ENCODE assay signal across 21 cellular contexts in genomic region chr10:74379474-74379873, GRCh38.
A peak's percentile ranks its signal among the peaks of the same experiment; 100 is the strongest.
DNase-seq lines count a peak whose midpoint lies in the region; ATAC-seq, FAIRE-seq and TF ChIP-seq lines count a peak whose summit lies in the region.
"Had no signal": no experiment of that assay in that cellular context is flagged by ENCODE, and none has a peak within 500 bp of the region (broad histone marks: within the 10 kb centered on the region; RNA-seq: fewer than 3 reads in every experiment).

No MANE protein-coding gene starts in this region.

- peaks cover 5% of the 10 kb centered on the region for H3K4me1 ChIP-seq in GM12878 (ENCODE audit: control insufficient read depth, insufficient read depth, low read length)
- H3K4me1 ChIP-seq: BE2C had no signal

- RAD21 ChIA-PET in GM12878 (lab: Charles Lee; ENCODE audit: unreplicated experiment) = no interaction called here

- H2AFZ ChIP-seq in GM12878 (ENCODE audit: control insufficient read depth, low read depth, low read length) = no peak overlapping the region
- H2AFZ ChIP-seq: GM23338 had no signal

- no peak overlapping the region for H3K27ac ChIP-seq in GM12878 (ENCODE audit: control insufficient read depth, insufficient read depth)
- H3K27ac ChIP-seq: 22Rv1; BLaER1 treated with 17β-estradiol and CSF1 and Interleukin-3, amounts not matched to agents 10 nM and 100 nM had no signal

- H3K36me3 Mint-ChIP-seq in activated T-cell treated with anti-CD3 and anti-CD28 coated beads, Interleukin-2, amount 50 U/mL, for 24 hours (ENCODE audit: low read depth) = peaks cover 37% of the 10 kb centered on the region
- peaks cover 0 to 5% of the 10 kb centered on the region in 2 donors for H3K36me3 Mint-ChIP-seq in activated T-cell treated with anti-CD3 and anti-CD28 coated beads, Interleukin-2, amount 50 U/mL, for 72 hours (ENCODE audit: insufficient read depth in 2 of 2)
- H3K36me3 Mint-ChIP-seq in stimulated activated memory B cell treated with anti-CD40 and anti-IgM and Interleukin-4, amounts not matched to agents 10 μg/mL and 1 μg/mL and 100 μg/mL, for 72 hours = peaks cover 46% of the 10 kb centered on the region
- peaks cover 11% of the 10 kb centered on the region for H3K36me3 Mint-ChIP-seq in activated CD4-positive, alpha-beta T cell treated with anti-CD3 and anti-CD28 coated beads, Interleukin-2, amount 10 ng/mL, durations not matched to agents 24 days and 14 days (ENCODE audit: low read depth)
- H3K36me3 Mint-ChIP-seq: CD14-positive monocyte had no signal

- H3K9ac ChIP-seq in GM12878 (ENCODE audit: control insufficient read depth, insufficient read depth, low read length) = no peak overlapping the region
- H3K9ac ChIP-seq: BLaER1 treated with 17β-estradiol and CSF1 and Interleukin-3, amounts not matched to agents 10 nM and 100 nM had no signal

- CTCF ChIA-PET in GM12878 (lab: Yijun Ruan, JAX) = interaction anchor here (0.5 to 1.2 kb wide), 2 partner anchors 14 to 217 kb away, joined by 3 read pairs; no protein-coding TSS in a partner anchor

- DNase-seq in activated T-cell treated with anti-CD3 and anti-CD28 coated beads, Interleukin-2, amount 50 U/mL, for 24 hours = no peak
- no peak for DNase-seq in activated T-cell treated with anti-CD3 and anti-CD28 coated beads, Interleukin-2, amount 50 U/mL, for 72 hours
- no peak for DNase-seq in GM12878 (ENCODE audit: low read depth, low spot score)
- no peak for DNase-seq in activated CD4-positive, alpha-beta T cell treated with anti-CD3 and anti-CD28 coated beads, Interleukin-2, amount 10 ng/mL, durations not matched to agents 24 days and 14 days
- no peak for DNase-seq in stimulated activated naive CD8-positive, alpha-beta T cell treated with anti-CD3 and anti-CD28 coated beads, Interleukin-15, amount 100 ng/mL, for 72 hours
- DNase-seq: BE2C; CD4-positive, alpha-beta T cell; CD8-positive, alpha-beta memory T cell; DMS 273 treated with DMSO at 0.1 percent for 48 hours; DMS79; EL; GDM1; H9 had no signal

- BruUV-seq in GM12878 (replicated peaks; lab: Mats Ljungman, UMichigan) = no TSS peak

- no peak for ATAC-seq in activated T-cell treated with anti-CD3 and anti-CD28 coated beads, Interleukin-2, amount 50 U/mL, for 72 hours (replicated peaks in 1 of 2)
- ATAC-seq in GM12878 = peak; percentile 31; the same call in 2 of the 3 replicates
- no peak for ATAC-seq in stimulated activated memory B cell treated with anti-CD40 and anti-IgM and Interleukin-4, amounts not matched to agents 10 μg/mL and 1 μg/mL and 100 μg/mL, for 72 hours
- ATAC-seq in stimulated activated naive CD8-positive, alpha-beta T cell treated with anti-CD3 and anti-CD28 coated beads, Interleukin-15, amount 100 ng/mL, for 72 hours = no peak
- ATAC-seq: GM23338, HCT116 had no signal

- SMC1A ChIA-PET in GM12878 (lab: Charles Lee; ENCODE audit: uncharacterized antibody, unreplicated experiment) = interaction anchor here (0.7 to 1.0 kb wide), 2 partner anchors 13 to 73 kb away, joined by 3 to 6 read pairs; no protein-coding TSS in a partner anchor

- no peaks in the 10 kb centered on the region; a peak in 1 of 4 replicates for H3K36me3 ChIP-seq in GM12878 (ENCODE audit: control insufficient read depth in 2 of 2, insufficient read depth in 2 of 2, low read length in 1 of 2)
- H3K36me3 ChIP-seq: BE2C; BLaER1 treated with 17β-estradiol and CSF1 and Interleukin-3, amounts not matched to agents 10 nM and 100 nM had no signal

- no peak overlapping the region for H3K4me3 ChIP-seq in GM12878
- H3K4me3 ChIP-seq: BLaER1 treated with 17β-estradiol and CSF1 and Interleukin-3, amounts not matched to agents 10 nM and 100 nM; GM23338 had no signal

- no peak for FAIRE-seq in GM12878 (lab: Jason Lieb, UNC)
- FAIRE-seq: A204.1, D721Med had no signal

- no peak overlapping the region for H3K4me2 ChIP-seq in GM12878 (ENCODE audit: control insufficient read depth, insufficient read depth)
- H3K4me2 ChIP-seq: BLaER1 treated with 17β-estradiol and CSF1 and Interleukin-3, amounts not matched to agents 10 nM and 100 nM; GM23338 had no signal

- peaks cover 2% of the 10 kb centered on the region for H3K9me3 ChIP-seq in GM12878 (replicated peaks; ENCODE audit: control insufficient read depth, insufficient read depth, low read length)
- H3K9me3 ChIP-seq: BE2C; BLaER1 treated with 17β-estradiol and CSF1 and Interleukin-3, amounts not matched to agents 10 nM and 100 nM had no signal

- H3K27me3 ChIP-seq in GM12878 (replicated peaks in 1 of 2; ENCODE audit: control insufficient read depth in 2 of 2, insufficient read depth in 2 of 2, low read length in 1 of 2) = no peaks in the 10 kb centered on the region
- H3K27me3 ChIP-seq: BE2C; BLaER1 treated with 17β-estradiol and CSF1 and Interleukin-3, amounts not matched to agents 10 nM and 100 nM had no signal

- in situ Hi-C loops in GM12878 (cut with MboI) = no loop called here

- 53% methylated on average over 3 of the region's 3 CpGs for WGBS in GM12878 (ENCODE audit: insufficient coverage, insufficient replicate concordance, low lambda C conversion rate, missing lambda C conversion rate)

- H3K9me3 Mint-ChIP-seq in activated T-cell treated with anti-CD3 and anti-CD28 coated beads, Interleukin-2, amount 50 U/mL, for 24 hours = no peaks in the 10 kb centered on the region
- H3K9me3 Mint-ChIP-seq in activated T-cell treated with anti-CD3 and anti-CD28 coated beads, Interleukin-2, amount 50 U/mL, for 72 hours = peaks cover 0 to 2% of the 10 kb centered on the region in 2 donors
- peaks cover 7% of the 10 kb centered on the region for H3K9me3 Mint-ChIP-seq in stimulated activated memory B cell treated with anti-CD40 and anti-IgM and Interleukin-4, amounts not matched to agents 10 μg/mL and 1 μg/mL and 100 μg/mL, for 72 hours
- H3K9me3 Mint-ChIP-seq in activated CD4-positive, alpha-beta T cell treated with anti-CD3 and anti-CD28 coated beads, Interleukin-2, amount 10 ng/mL, durations not matched to agents 24 days and 14 days = peaks cover 11% of the 10 kb centered on the region
- H3K9me3 Mint-ChIP-seq in stimulated activated naive CD8-positive, alpha-beta T cell treated with anti-CD3 and anti-CD28 coated beads, Interleukin-15, amount 100 ng/mL, for 72 hours = peaks cover 0 to 7% of the 10 kb centered on the region in 2 donors
- H3K9me3 Mint-ChIP-seq: CD4-positive, alpha-beta T cell; GM23338; H9 had no signal

- no peaks in the 10 kb centered on the region for H3K79me2 ChIP-seq in GM12878 (ENCODE audit: control insufficient read depth, insufficient read depth, low read length)

- intact Hi-C loops in GM12878 (cut with micrococcal nuclease; ENCODE audit: unreplicated experiment) = no loop called here
- intact Hi-C loops in activated CD4-positive, alpha-beta T cell treated with anti-CD3 and anti-CD28 coated beads, Interleukin-2, amount 10 ng/mL, durations not matched to agents 24 days and 14 days (cut with micrococcal nuclease) = no loop called here

- TF ChIP-seq POLR2A in GM12878 (IDR thresholded peaks at IDR 0.05; ENCODE audit: low read depth, low read length) = no peak

- H4K20me1 ChIP-seq in GM12878 (ENCODE audit: control insufficient read depth, insufficient read depth) = no peaks in the 10 kb centered on the region

- no peak for TF ChIP-seq RAD21 in GM12878 (IDR thresholded peaks at IDR 0.05; ENCODE audit: insufficient read depth, low read depth, low read length)

- no peak for TF ChIP-seq CTCF in GM12878 (IDR thresholded peaks at IDR 0.05 in 2 of 3, conservative IDR thresholded peaks at IDR 0.05 in 1 of 3; ENCODE audit: control insufficient read depth in 2 of 3, extremely low read depth in 1 of 3, insufficient read depth in 1 of 3, low read depth in 3 of 3, low read length in 3 of 3)

- TF ChIP-seq EP300 in GM12878 (IDR thresholded peaks at IDR 0.05; ENCODE audit: borderline replicate concordance in 1 of 2, control insufficient read depth in 1 of 2, low read depth in 2 of 2, low read length in 2 of 2) = no peak

- POLR2A ChIA-PET in GM12878 (lab: Charles Lee) = no interaction called here

- H3K27me3 Mint-ChIP-seq in activated T-cell treated with anti-CD3 and anti-CD28 coated beads, Interleukin-2, amount 50 U/mL, for 24 hours = no peaks in the 10 kb centered on the region
- H3K27me3 Mint-ChIP-seq in activated T-cell treated with anti-CD3 and anti-CD28 coated beads, Interleukin-2, amount 50 U/mL, for 72 hours (ENCODE audit: low read depth) = no peaks in the 10 kb centered on the region
- H3K27me3 Mint-ChIP-seq in stimulated activated memory B cell treated with anti-CD40 and anti-IgM and Interleukin-4, amounts not matched to agents 10 μg/mL and 1 μg/mL and 100 μg/mL, for 72 hours = no peaks in the 10 kb centered on the region
- no peaks in the 10 kb centered on the region for H3K27me3 Mint-ChIP-seq in activated CD4-positive, alpha-beta T cell treated with anti-CD3 and anti-CD28 coated beads, Interleukin-2, amount 10 ng/mL, durations not matched to agents 24 days and 14 days
- H3K27me3 Mint-ChIP-seq in stimulated activated naive CD8-positive, alpha-beta T cell treated with anti-CD3 and anti-CD28 coated beads, Interleukin-15, amount 100 ng/mL, for 72 hours = no peaks in the 10 kb centered on the region
- H3K27me3 Mint-ChIP-seq: CD4-positive, alpha-beta T cell; CD8-positive, alpha-beta memory T cell had no signal

- H3K4me1 Mint-ChIP-seq in activated T-cell treated with anti-CD3 and anti-CD28 coated beads, Interleukin-2, amount 50 U/mL, for 24 hours (ENCODE audit: low read depth) = peaks cover 37% of the 10 kb centered on the region
- peaks cover 27% of the 10 kb centered on the region for H3K4me1 Mint-ChIP-seq in activated T-cell treated with anti-CD3 and anti-CD28 coated beads, Interleukin-2, amount 50 U/mL, for 72 hours (ENCODE audit: low read depth)
- peaks cover 57% of the 10 kb centered on the region for H3K4me1 Mint-ChIP-seq in stimulated activated memory B cell treated with anti-CD40 and anti-IgM and Interleukin-4, amounts not matched to agents 10 μg/mL and 1 μg/mL and 100 μg/mL, for 72 hours
- H3K4me1 Mint-ChIP-seq in activated CD4-positive, alpha-beta T cell treated with anti-CD3 and anti-CD28 coated beads, Interleukin-2, amount 10 ng/mL, durations not matched to agents 24 days and 14 days = peaks cover 20% of the 10 kb centered on the region
- peaks cover 46% of the 10 kb centered on the region for H3K4me1 Mint-ChIP-seq in stimulated activated naive CD8-positive, alpha-beta T cell treated with anti-CD3 and anti-CD28 coated beads, Interleukin-15, amount 100 ng/mL, for 72 hours
- H3K4me1 Mint-ChIP-seq: GM23338, H9 had no signal

- no peak overlapping the region for H3K4me3 Mint-ChIP-seq in activated T-cell treated with anti-CD3 and anti-CD28 coated beads, Interleukin-2, amount 50 U/mL, for 24 hours
- H3K4me3 Mint-ChIP-seq in activated T-cell treated with anti-CD3 and anti-CD28 coated beads, Interleukin-2, amount 50 U/mL, for 72 hours = no peak overlapping the region
- H3K4me3 Mint-ChIP-seq in stimulated activated memory B cell treated with anti-CD40 and anti-IgM and Interleukin-4, amounts not matched to agents 10 μg/mL and 1 μg/mL and 100 μg/mL, for 72 hours = no peak overlapping the region
- no peak overlapping the region for H3K4me3 Mint-ChIP-seq in activated CD4-positive, alpha-beta T cell treated with anti-CD3 and anti-CD28 coated beads, Interleukin-2, amount 10 ng/mL, durations not matched to agents 24 days and 14 days
- H3K4me3 Mint-ChIP-seq in stimulated activated naive CD8-positive, alpha-beta T cell treated with anti-CD3 and anti-CD28 coated beads, Interleukin-15, amount 100 ng/mL, for 72 hours = no peak overlapping the region
- H3K4me3 Mint-ChIP-seq: CD14-positive monocyte; CD4-positive, alpha-beta T cell; CD8-positive, alpha-beta memory T cell; GM23338; H9 had no signal

- peak overlapping the region; percentile 18 for H3K27ac Mint-ChIP-seq in activated T-cell treated with anti-CD3 and anti-CD28 coated beads, Interleukin-2, amount 50 U/mL, for 24 hours
- H3K27ac Mint-ChIP-seq in activated T-cell treated with anti-CD3 and anti-CD28 coated beads, Interleukin-2, amount 50 U/mL, for 72 hours = no peak overlapping the region
- H3K27ac Mint-ChIP-seq in stimulated activated memory B cell treated with anti-CD40 and anti-IgM and Interleukin-4, amounts not matched to agents 10 μg/mL and 1 μg/mL and 100 μg/mL, for 72 hours = peak overlapping the region; percentile 8
- no peak overlapping the region for H3K27ac Mint-ChIP-seq in activated CD4-positive, alpha-beta T cell treated with anti-CD3 and anti-CD28 coated beads, Interleukin-2, amount 10 ng/mL, durations not matched to agents 24 days and 14 days
- no peak overlapping the region for H3K27ac Mint-ChIP-seq in stimulated activated naive CD8-positive, alpha-beta T cell treated with anti-CD3 and anti-CD28 coated beads, Interleukin-15, amount 100 ng/mL, for 72 hours
- H3K27ac Mint-ChIP-seq: CD4-positive, alpha-beta T cell; GM23338; H9 had no signal

Comparison
In these comparisons a context has a peak if more than half of its experiments do, and no peak if none do; other contexts are left out.
1. H3K27ac Mint-ChIP-seq: peak in activated T-cell treated with anti-CD3 and anti-CD28 coated beads, Interleukin-2, amount 50 U/mL, for 24 hours (single experiment) and stimulated activated memory B cell treated with anti-CD40 and anti-IgM and Interleukin-4, amounts not matched to agents 10 μg/mL and 1 μg/mL and 100 μg/mL, for 72 hours (single experiment); none in activated T-cell treated with anti-CD3 and anti-CD28 coated beads, Interleukin-2, amount 50 U/mL, for 72 hours (single experiment), activated CD4-positive, alpha-beta T cell treated with anti-CD3 and anti-CD28 coated beads, Interleukin-2, amount 10 ng/mL, durations not matched to agents 24 days and 14 days (single experiment) and stimulated activated naive CD8-positive, alpha-beta T cell treated with anti-CD3 and anti-CD28 coated beads, Interleukin-15, amount 100 ng/mL, for 72 hours (0 of 2).